Comparison of ENCODE assay signal across 1 cellular context in genomic region chr19:42911731-42912130, GRCh38. TPM values are rescaled to one million over a fixed set of nuclear protein-coding genes. Genes with fewer than 3 reads are reported as not detected.
"Had no signal": no experiment of that assay in that cellular context is flagged by ENCODE, and none has a peak within 500 bp of the region (broad histone marks: within the 10 kb centered on the region; RNA-seq: fewer than 3 reads in every experiment).

No MANE protein-coding gene starts in this region.

RNA-seq across cellular contexts. Expression of gene PSG6, which starts 6.0 kb away (rescaled TPM):
- polyA plus RNA-seq: GM12878 had no signal

RNA-seq across cellular contexts. Expression of gene PSG7, which starts 25.3 kb away (rescaled TPM):
- polyA plus RNA-seq: GM12878 had no signal

RNA-seq across cellular contexts. Expression of gene PSG1, which starts 32.2 kb away (rescaled TPM):
- polyA plus RNA-seq: GM12878 had no signal
